Comparison of ENCODE assay signal across 1 cellular context in genomic region chr2:230893338-230893737, GRCh38.
TF ChIP-seq lines count a peak whose summit lies in the region.

No MANE protein-coding gene starts in this region.

TF ChIP-seq in SK-N-SH, 30 proteins besides CTCF, POLR2A, EP300 and RAD21 (continued from another document):
- TF ChIP-seq GATA2 (CRISPR knock-in tag; IDR thresholded peaks at IDR 0.05) (no peak), RXRA (IDR thresholded peaks at IDR 0.05; ENCODE audit: borderline replicate concordance, low read depth) (no peak), YY1 (IDR thresholded peaks at IDR 0.05; ENCODE audit: low read depth) (no peak), TCF12 (IDR thresholded peaks at IDR 0.05) (no peak), RCOR1 (IDR thresholded peaks at IDR 0.05; ENCODE audit: low read length) (no peak), NFIC (IDR thresholded peaks at IDR 0.05; ENCODE audit: borderline replicate concordance) (no peak), ELF1 (IDR thresholded peaks at IDR 0.05) (no peak)
TF ChIP-seq in SK-N-SH: peak in this region for 0.
